ENCODE assay signal across 9 cellular contexts in genomic region chr21:39738566-39738965, GRCh38. TPM values are rescaled to one million over a fixed set of nuclear protein-coding genes. Genes with fewer than 3 reads are reported as not detected.
"Had no signal": no experiment of that assay in that cellular context is flagged by ENCODE, and none has a peak within 500 bp of the region (broad histone marks: within the 10 kb centered on the region; RNA-seq: fewer than 3 reads in every experiment).

No MANE protein-coding gene starts in this region.

- H3K9me3 ChIP-seq: HAP-1 had no signal

- H3K4me3 Mint-ChIP-seq: HFFc6 had no signal

- H3K9me3 Mint-ChIP-seq: HFFc6 had no signal

- H2AFZ ChIP-seq: GM23248 had no signal

- H3K36me3 ChIP-seq: HAP-1 had no signal

- H3K4me1 ChIP-seq: HAP-1 had no signal

- H3K27ac ChIP-seq: GM23248 had no signal

- DNase-seq: GM23248, GOT3, H7, HFFc6, IMR-90, KG1 had no signal

- H3K4me3 ChIP-seq: GM23248, HAP-1, K562 had no signal

- ATAC-seq: HCT116, K562 had no signal

- H3K27ac Mint-ChIP-seq: HFFc6 had no signal

RNA-seq across cellular contexts. Expression of gene IGSF5, which starts 6.4 kb away (rescaled TPM):
- total RNA-seq: GM23248, HFFc6, IMR-90, K562 had no signal
- polyA plus RNA-seq: GM23248, IMR-90, K562 had no signal
